12 cellular contexts compared by ENCODE assay signal in the genomic region with DNA sequence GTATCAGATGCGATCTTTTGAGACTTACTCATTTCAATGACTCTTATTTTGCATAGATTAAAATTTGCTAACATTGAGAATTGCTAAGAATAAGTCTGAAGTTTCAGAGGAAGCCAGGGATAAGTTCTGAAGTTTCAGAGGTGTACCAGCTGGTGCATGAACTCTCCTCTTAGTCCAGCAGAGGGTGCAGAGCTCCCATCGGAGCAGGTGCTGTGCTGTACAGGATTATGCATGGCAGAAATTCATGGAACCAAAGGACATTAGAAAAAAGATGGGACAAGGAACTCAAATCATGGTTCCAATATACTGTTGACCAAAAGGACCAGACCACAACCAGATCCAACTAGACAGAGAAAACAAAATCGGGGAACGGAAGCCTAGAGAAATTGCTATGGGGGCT. TPM values are rescaled to one million over a fixed set of nuclear protein-coding genes. Genes with fewer than 3 reads are reported as not detected.
DNase-seq lines count a peak whose midpoint lies in the region; ATAC-seq and TF ChIP-seq lines count a peak whose summit lies in the region.
"Had no signal": no experiment of that assay in that cellular context is flagged by ENCODE, and none has a peak within 500 bp of the region (broad histone marks: within the 10 kb centered on the region; RNA-seq: fewer than 3 reads in every experiment).

No MANE protein-coding gene starts in this region.

- ATAC-seq in upper lobe of right lung (peak; percentile 72), HG03025 (IDR thresholded peaks at IDR 0.05; ENCODE audit: low FRiP score, unreplicated experiment) (no peak), GM21526 (IDR thresholded peaks at IDR 0.05; ENCODE audit: low FRiP score, unreplicated experiment) (no peak)
- ATAC-seq: gastroesophageal sphincter had no signal

- no peaks in the 10 kb centered on the region for H3K36me3 Mint-ChIP-seq in activated CD4-positive, alpha-beta T cell treated with anti-CD3 and anti-CD28 coated beads, Interleukin-2, amount 10 ng/mL, durations not matched to agents 24 days and 14 days (ENCODE audit: low read depth)
- H3K36me3 Mint-ChIP-seq in endothelial cell (ENCODE audit: low read depth, unreplicated experiment) = no peaks in the 10 kb centered on the region

- no peak overlapping the region for H3K4me3 Mint-ChIP-seq in activated CD4-positive, alpha-beta T cell treated with anti-CD3 and anti-CD28 coated beads, Interleukin-2, amount 10 ng/mL, durations not matched to agents 24 days and 14 days
- H3K4me3 Mint-ChIP-seq in endothelial cell (ENCODE audit: unreplicated experiment) = no peak overlapping the region

- no peaks in the 10 kb centered on the region for H3K9me3 ChIP-seq in upper lobe of right lung
- no peaks in the 10 kb centered on the region for H3K9me3 ChIP-seq in tibial artery
- H3K9me3 ChIP-seq: BLaER1, gastroesophageal sphincter had no signal

- peaks cover 10% of the 10 kb centered on the region for H3K27me3 ChIP-seq in upper lobe of right lung
- no peaks in the 10 kb centered on the region for H3K27me3 ChIP-seq in tibial artery
- H3K27me3 ChIP-seq: BLaER1, gastroesophageal sphincter had no signal

- H3K9me3 Mint-ChIP-seq in activated CD4-positive, alpha-beta T cell treated with anti-CD3 and anti-CD28 coated beads, Interleukin-2, amount 10 ng/mL, durations not matched to agents 24 days and 14 days = no peaks in the 10 kb centered on the region
- H3K9me3 Mint-ChIP-seq in endothelial cell (ENCODE audit: unreplicated experiment) = no peaks in the 10 kb centered on the region

- intact Hi-C loops in activated CD4-positive, alpha-beta T cell treated with anti-CD3 and anti-CD28 coated beads, Interleukin-2, amount 10 ng/mL, durations not matched to agents 24 days and 14 days (cut with micrococcal nuclease) = no loop called here
- intact Hi-C loops in upper lobe of right lung (cut with DNase I) (no loop called here), tibial artery (cut with DNase I; ENCODE audit: low total_unique reads) (no loop called here)

- H3K27ac Mint-ChIP-seq in activated CD4-positive, alpha-beta T cell treated with anti-CD3 and anti-CD28 coated beads, Interleukin-2, amount 10 ng/mL, durations not matched to agents 24 days and 14 days = no peak overlapping the region
- H3K27ac Mint-ChIP-seq in endothelial cell (ENCODE audit: unreplicated experiment) = no peak overlapping the region

- no peaks in the 10 kb centered on the region for H3K4me1 ChIP-seq in upper lobe of right lung
- no peaks in the 10 kb centered on the region for H3K4me1 ChIP-seq in tibial artery
- H3K4me1 ChIP-seq: BLaER1, gastroesophageal sphincter had no signal

- no peak overlapping the region for H3K27ac ChIP-seq in upper lobe of right lung
- no peak overlapping the region for H3K27ac ChIP-seq in tibial artery
- H3K27ac ChIP-seq: BLaER1, gastroesophageal sphincter, skin epidermis had no signal

- peak; percentile 7 for DNase-seq in activated CD4-positive, alpha-beta T cell treated with anti-CD3 and anti-CD28 coated beads for 48 hours
- no peak for DNase-seq in activated CD4-positive, alpha-beta T cell treated with anti-CD3 and anti-CD28 coated beads, Interleukin-2, amount 10 ng/mL, durations not matched to agents 24 days and 14 days
- DNase-seq in NCI-H526 (lab: John Stamatoyannopoulos, UW) = peak; percentile 43 to 82
- DNase-seq in endothelial cell (ENCODE audit: low spot score) = peak; percentile 26
- no peak for DNase-seq in upper lobe of right lung
- DNase-seq in tibial artery = no peak
- DNase-seq: activated effector memory CD4-positive, alpha-beta T cell treated with anti-CD3 and anti-CD28 coated beads, Interleukin-2, amount 50 U/mL, for 16 hours had no signal

- H3K4me1 Mint-ChIP-seq in activated CD4-positive, alpha-beta T cell treated with anti-CD3 and anti-CD28 coated beads, Interleukin-2, amount 10 ng/mL, durations not matched to agents 24 days and 14 days = no peaks in the 10 kb centered on the region
- H3K4me1 Mint-ChIP-seq in endothelial cell (ENCODE audit: unreplicated experiment) = no peaks in the 10 kb centered on the region

- no peaks in the 10 kb centered on the region for H3K36me3 ChIP-seq in upper lobe of right lung
- no peaks in the 10 kb centered on the region for H3K36me3 ChIP-seq in tibial artery
- H3K36me3 ChIP-seq: BLaER1, gastroesophageal sphincter had no signal

- TF ChIP-seq CTCF in endothelial cell (IDR thresholded peaks at IDR 0.05; ENCODE audit: unreplicated experiment) (peak; percentile 35), upper lobe of right lung (IDR thresholded peaks at IDR 0.05) (peak; percentile 31), tibial artery (IDR thresholded peaks at IDR 0.05) (no peak)

- H3K4me3 ChIP-seq in upper lobe of right lung = no peak overlapping the region
- H3K4me3 ChIP-seq in tibial artery = no peak overlapping the region
- H3K4me3 ChIP-seq: BLaER1, gastroesophageal sphincter, skin epidermis had no signal

- H3K27me3 Mint-ChIP-seq in activated CD4-positive, alpha-beta T cell treated with anti-CD3 and anti-CD28 coated beads, Interleukin-2, amount 10 ng/mL, durations not matched to agents 24 days and 14 days = peaks cover 2% of the 10 kb centered on the region
- no peaks in the 10 kb centered on the region for H3K27me3 Mint-ChIP-seq in endothelial cell (ENCODE audit: unreplicated experiment)

RNA-seq across cellular contexts. Expression of a gene that starts 41.9 kb away (rescaled TPM):
- not detected in 2 replicates for total RNA-seq in activated CD4-positive, alpha-beta T cell treated with anti-CD3 and anti-CD28 coated beads, Interleukin-2, amount 10 ng/mL, durations not matched to agents 24 days and 14 days
- total RNA-seq in endothelial cell (ENCODE audit: unreplicated experiment) (0.15 TPM), upper lobe of right lung (0.61 TPM)

Comparison
In these comparisons a context has a peak if more than half of its experiments do, and no peak if none do; other contexts are left out.
1. DNase-seq: peak in activated CD4-positive, alpha-beta T cell treated with anti-CD3 and anti-CD28 coated beads for 48 hours (single experiment), NCI-H526 (2 of 2) and endothelial cell (single experiment); none in activated CD4-positive, alpha-beta T cell treated with anti-CD3 and anti-CD28 coated beads, Interleukin-2, amount 10 ng/mL, durations not matched to agents 24 days and 14 days (single experiment), upper lobe of right lung (single experiment) and tibial artery (0 of 2).
2. CTCF ChIP-seq: peak in endothelial cell (single experiment) and upper lobe of right lung (single experiment); none in tibial artery (0 of 2).